Comparison of ENCODE assay signal across 25 cellular contexts in the genomic region with DNA sequence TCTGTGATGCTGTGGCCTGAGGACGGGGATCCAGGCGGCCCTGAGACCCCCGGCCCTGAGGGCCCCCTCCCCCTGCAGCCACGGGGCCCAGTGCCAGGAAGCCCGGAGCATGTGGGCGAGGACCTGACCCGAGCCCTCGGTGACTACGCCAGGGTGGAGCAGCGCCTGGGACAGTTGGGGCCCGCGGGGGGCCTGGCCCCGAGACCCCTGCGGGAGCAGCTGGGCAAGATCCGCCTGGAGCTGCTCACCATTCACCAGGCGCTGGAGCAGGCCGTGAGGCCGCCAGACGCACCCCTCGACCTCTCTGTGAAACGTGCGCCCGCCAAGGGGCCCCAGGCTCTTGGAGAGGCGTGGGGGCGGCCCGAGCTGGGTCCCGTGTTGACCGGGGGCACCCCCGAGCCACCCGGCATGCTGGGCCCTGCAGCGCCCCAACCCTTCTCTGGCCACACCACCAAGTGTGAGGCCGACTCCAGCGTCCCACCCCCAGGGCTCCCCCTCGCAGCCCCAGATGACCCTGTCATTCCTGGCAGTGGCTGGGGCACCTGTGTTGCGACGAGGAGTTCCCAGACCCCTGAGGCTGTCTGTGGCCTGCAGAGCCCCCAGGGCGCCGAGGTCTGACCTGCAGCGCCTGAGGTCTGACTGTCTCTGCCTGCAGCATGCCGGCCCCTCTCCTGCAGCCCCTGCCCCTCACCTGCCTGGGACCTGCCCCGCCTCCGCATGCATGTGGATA. TPM values are rescaled to one million over a fixed set of nuclear protein-coding genes. Genes with fewer than 3 reads are reported as not detected.
A peak's percentile ranks its signal among the peaks of the same experiment; 100 is the strongest.
DNase-seq lines count a peak whose midpoint lies in the region; ATAC-seq, FAIRE-seq and TF ChIP-seq lines count a peak whose summit lies in the region.
"Had no signal": no experiment of that assay in that cellular context is flagged by ENCODE, and none has a peak within 500 bp of the region (broad histone marks: within the 10 kb centered on the region; RNA-seq: fewer than 3 reads in every experiment).

No MANE protein-coding gene starts in this region.

- H3K27ac ChIP-seq in BLaER1 treated with 17β-estradiol and CSF1 and Interleukin-3, amounts not matched to agents 10 nM and 100 nM: no peak overlapping the region
- H3K27ac ChIP-seq in K562 (ENCODE audit: extremely low read depth, low read depth, low read length): no peak overlapping the region; the same call in 2 of the 3 replicates
- H3K27ac ChIP-seq in ovary: peak overlapping the region; percentile 19 to 80
- H3K27ac ChIP-seq: GM23248, Peyer's patch, SJSA1 had no signal

- no peak for TF ChIP-seq RAD21 in K562 (CRISPR knock-in tag; conservative IDR thresholded peaks at IDR 0.05 in 1 of 2, IDR thresholded peaks at IDR 0.05 in 1 of 2)

- CTCF ChIA-PET in K562 (lab: Yijun Ruan, JAX; ENCODE audit: low intra/inter-chr PET ratio): no interaction called here

- H2AFZ ChIP-seq in K562 (ENCODE audit: low read depth, low read length): peak overlapping the region; percentile 81; the same call in 1 of the 2 replicates
- H2AFZ ChIP-seq: GM23248 had no signal

- TF ChIP-seq CTCF in K562 (IDR thresholded peaks at IDR 0.05 in 2 of 3, conservative IDR thresholded peaks at IDR 0.05 in 1 of 3; ENCODE audit: insufficient read depth in 2 of 3, low read depth in 1 of 3, low read length in 3 of 3) (no peak), ovary (IDR thresholded peaks at IDR 0.05) (no peak)

- peaks cover 23% of the 10 kb centered on the region for H3K79me2 ChIP-seq in K562 (ENCODE audit: control insufficient read depth, insufficient read depth, low read length)

- H4K20me1 ChIP-seq in BLaER1 treated with 17β-estradiol and CSF1 and Interleukin-3, amounts not matched to agents 10 nM and 100 nM: peaks cover 0 to 32% (median 6%) of the 10 kb centered on the region in 11 experiments; a peak in 15 of 22 replicates
- H4K20me1 ChIP-seq in K562 (replicated peaks; ENCODE audit: control insufficient read depth, insufficient read depth, low read length): no peaks in the 10 kb centered on the region

- H3K4me3 ChIP-seq in BLaER1 treated with 17β-estradiol and CSF1 and Interleukin-3, amounts not matched to agents 10 nM and 100 nM: no peak overlapping the region
- no peak overlapping the region for H3K4me3 ChIP-seq in NT2/D1 (ENCODE audit: insufficient read length, low read depth)
- H3K4me3 ChIP-seq in K562: no peak overlapping the region
- H3K4me3 ChIP-seq in ovary: no peak overlapping the region
- H3K4me3 ChIP-seq: GM23248, Peyer's patch, SJSA1 had no signal

- intact Hi-C loops in K562 (cut with micrococcal nuclease) (loop anchor here (5.0 kb wide), 1 partner anchor 38 kb away; a partner anchor contains a TSS), ovary (cut with DNase I) (loop anchor here in 1 of 4 donors (5.0 kb wide), 1 partner anchor 102 kb away; a partner anchor contains a TSS)

- FAIRE-seq in K562 (lab: Jason Lieb, UNC): no peak
- FAIRE-seq: G401.6, GM12892 had no signal

- no peaks in the 10 kb centered on the region for H3K9me1 ChIP-seq in K562 (ENCODE audit: control insufficient read depth, insufficient read depth, low read length)

- DNase-seq in NT2/D1 (ENCODE audit: low read depth, low spot score) (no peak), K562 (ENCODE audit: extremely low read depth in 1 of 4, low spot score in 3 of 4) (no peak), ovary (no peak), amygdala (lab: John Stamatoyannopoulos, UW) (no peak), GM19238 (ENCODE audit: insufficient read length, low spot score) (no peak)
- DNase-seq in stimulated activated naive CD8-positive, alpha-beta T cell treated with anti-CD3 and anti-CD28 coated beads, Interleukin-15, Interleukin-2, amounts not matched to agents 100 U/mL and 50 U/mL, for 24 hours: no peak
- DNase-seq: CD4-positive, alpha-beta memory T cell; GM23248; HCEC 1CT; KBM-7; NCI-H1092; NCI-H1436; NCI-H187 treated with DMSO at 0.1 percent for 48 hours; NCI-H226; NCI-H524; NCI-H774; NK-92 treated with Interleukin-12 subunit alpha and Interleukin-12 subunit beta, amount 100 ng/mL, for 24 hours; Peyer's patch had no signal

- TF ChIP-seq EP300 in K562 (IDR thresholded peaks at IDR 0.05; ENCODE audit: low read length): no peak
- TF ChIP-seq EP300 in ovary (IDR thresholded peaks at IDR 0.05): no peak

- H3K4me1 ChIP-seq in BLaER1 treated with 17β-estradiol and CSF1 and Interleukin-3, amounts not matched to agents 10 nM and 100 nM: peaks cover 45 to 75% (median 56%) of the 10 kb centered on the region in 10 experiments
- H3K4me1 ChIP-seq in NT2/D1 (ENCODE audit: insufficient read depth, insufficient read length) (peaks cover 34% of the 10 kb centered on the region), K562 (replicated peaks in 1 of 2; ENCODE audit: control insufficient read depth in 2 of 2, insufficient read depth in 2 of 2, low read length in 2 of 2) (peaks cover 40 to 94% of the 10 kb centered on the region in 2 experiments), ovary (ENCODE audit: insufficient read depth) (peaks cover 37% of the 10 kb centered on the region)

- no peaks in the 10 kb centered on the region for H3K9me3 ChIP-seq in BLaER1 treated with 17β-estradiol and CSF1 and Interleukin-3, amounts not matched to agents 10 nM and 100 nM (replicated peaks in 1 of 11)
- H3K9me3 ChIP-seq in NT2/D1 (ENCODE audit: insufficient read depth, low read length): no peaks in the 10 kb centered on the region
- H3K9me3 ChIP-seq in K562 (replicated peaks; ENCODE audit: control insufficient read depth, insufficient read depth, low read depth, low read length): no peaks in the 10 kb centered on the region
- no peaks in the 10 kb centered on the region for H3K9me3 ChIP-seq in ovary
- H3K9me3 ChIP-seq: Peyer's patch had no signal

- peak overlapping the region in 4 of 11 experiments; percentile 86 to 94 (median 92); a peak in 3 of 22 replicates for H3K9ac ChIP-seq in BLaER1 treated with 17β-estradiol and CSF1 and Interleukin-3, amounts not matched to agents 10 nM and 100 nM
- peak overlapping the region; percentile 50 for H3K9ac ChIP-seq in NT2/D1 (ENCODE audit: insufficient read length, low read depth)
- peak overlapping the region; percentile 20 to 88; a peak in 3 of 4 replicates for H3K9ac ChIP-seq in K562 (ENCODE audit: insufficient read depth in 1 of 2, low read depth in 2 of 2, low read length in 2 of 2)
- H3K9ac ChIP-seq: GM23248 had no signal

- WGBS in K562 (ENCODE audit: insufficient coverage, low coverage, missing lambda C conversion rate): 78% methylated on average over 25 of the region's 42 CpGs
- 69 to 87% (median 70%) methylated on average over 38 to 42 of the region's 42 CpGs for WGBS in ovary, 3 donors

- no TSS peak for BruUV-seq in K562 (replicated peaks; lab: Mats Ljungman, UMichigan)

- POLR2A ChIA-PET in K562 (lab: Yijun Ruan, JAX): no interaction called here

- H3K27me3 ChIP-seq in BLaER1 treated with 17β-estradiol and CSF1 and Interleukin-3, amounts not matched to agents 10 nM and 100 nM: peaks cover 32 to 44% (median 39%) of the 10 kb centered on the region in 11 experiments
- H3K27me3 ChIP-seq in NT2/D1 (ENCODE audit: insufficient read depth, insufficient read length) (peaks cover 24% of the 10 kb centered on the region), K562 (ENCODE audit: control insufficient read depth in 2 of 2, insufficient read depth in 2 of 2, low read length in 2 of 2) (peaks cover 3 to 17% of the 10 kb centered on the region in 2 experiments; a peak in 4 of 5 replicates), ovary (peaks cover 3% of the 10 kb centered on the region)

- H3K4me2 ChIP-seq in BLaER1 treated with 17β-estradiol and CSF1 and Interleukin-3, amounts not matched to agents 10 nM and 100 nM: peak overlapping the region in 10 of 11 experiments; percentile 91 to 99 (median 98); a peak in 19 of 22 replicates
- no peak overlapping the region for H3K4me2 ChIP-seq in K562 (ENCODE audit: insufficient read depth, low read length)

- no peak for ATAC-seq in K562
- no peak for ATAC-seq in stimulated activated naive CD8-positive, alpha-beta T cell treated with anti-CD3 and anti-CD28 coated beads, Interleukin-15, Interleukin-2, amounts not matched to agents 100 U/mL and 50 U/mL, for 24 hours
- no peak for ATAC-seq in HG03378 (IDR thresholded peaks at IDR 0.05; ENCODE audit: unreplicated experiment)

- no peaks in the 10 kb centered on the region for H3K36me3 ChIP-seq in BLaER1 treated with 17β-estradiol and CSF1 and Interleukin-3, amounts not matched to agents 10 nM and 100 nM
- H3K36me3 ChIP-seq in NT2/D1 (ENCODE audit: insufficient read depth, insufficient read length, low read length): no peaks in the 10 kb centered on the region
- no peaks in the 10 kb centered on the region for H3K36me3 ChIP-seq in K562 (ENCODE audit: control insufficient read depth, insufficient read depth, low read length)
- no peaks in the 10 kb centered on the region for H3K36me3 ChIP-seq in ovary
- H3K36me3 ChIP-seq: Peyer's patch had no signal

- in situ Hi-C loops in K562 (cut with MboI): no loop called here

- TF ChIP-seq POLR2A in K562 (conservative IDR thresholded peaks at IDR 0.05) (no peak), ovary (IDR thresholded peaks at IDR 0.05) (no peak)

RNA-seq across cellular contexts. Expression of a gene that starts 1.9 kb away (rescaled TPM):
- total RNA-seq in K562 (2011; cell fraction: chromatin; rRNA removed; ENCODE audit: low replicate concordance): 3.1 and 8.5 TPM in 2 replicates
- 8.4 and 8.8 TPM in 2 replicates for total RNA-seq in K562 (2011; cell fraction: nucleolus; rRNA removed)
- total RNA-seq in K562 (2011; cell fraction: nucleoplasm; rRNA removed): 5.0 TPM in 2 replicates
- total RNA-seq in K562 (2014; rRNA removed) (2.6 and 3.1 TPM in 2 replicates), K562 (2014; rRNA removed; fragmentation: Illumina TruSeq; extraction: Trizol) (0.47 and 0.48 TPM in 2 replicates), K562 (2015; rRNA removed; fragmentation: Illumina TruSeq; extraction: Trizol) (1.2 and 1.3 TPM in 2 replicates), K562 (2021) (2.0 and 3.0 TPM in 2 replicates), ovary (10 to 100 TPM in 1 of 7 donors, 1 to 10 TPM in 6; 3.2 to 15.4 (median 5.0) TPM)
- polyA plus RNA-seq in K562 (2011; rRNA removed) (1.3 and 1.7 TPM in 2 replicates), K562 (2014; fragmentation: Illumina TruSeq; extraction: Trizol) (0.24 and 1.1 TPM in 2 replicates), K562 (2014; fragmentation: Nextera tagmentation; extraction: Ambion mirVana) (not detected), K562 (2014; rRNA removed) (3.2 and 3.7 TPM in 2 replicates), ovary (1 to 10 TPM in 1 of 2 donors, under 1 TPM in 1; 0.53 to 5.9 TPM)
- polyA plus RNA-seq in K562 (2011; cell fraction: cytosol; rRNA removed): 2.0 and 4.5 TPM in 2 replicates
- 6.2 and 8.3 TPM in 2 replicates for polyA plus RNA-seq in K562 (2011; cell fraction: nucleus; rRNA removed)
- polyA plus RNA-seq in K562 (2012): 1.7 and 7.2 TPM in 2 replicates
- 0.39 and 0.51 TPM in 2 replicates for polyA minus RNA-seq in K562 (2011; rRNA and poly(A)+ RNA removed)
- 1.3 TPM in 1 of 2 replicates, not detected in the other for polyA minus RNA-seq in K562 (2011; cell fraction: cytosol; rRNA and poly(A)+ RNA removed)
- polyA minus RNA-seq in K562 (2011; cell fraction: nucleus; rRNA and poly(A)+ RNA removed): 6.5 and 8.1 TPM in 2 replicates

RNA-seq across cellular contexts. Expression of a gene that starts 4.7 kb away (rescaled TPM):
- total RNA-seq in K562 (2011; cell fraction: chromatin; rRNA removed; ENCODE audit: low replicate concordance): 0.18 and 0.79 TPM in 2 replicates
- total RNA-seq in K562 (2011; cell fraction: nucleolus; rRNA removed): 0.66 and 1.3 TPM in 2 replicates
- total RNA-seq in K562 (2011; cell fraction: nucleoplasm; rRNA removed): 0.29 and 0.53 TPM in 2 replicates
- total RNA-seq in K562 (2014; rRNA removed) (0.41 and 0.45 TPM in 2 replicates), K562 (2014; rRNA removed; fragmentation: Illumina TruSeq; extraction: Trizol) (not detected in 2 replicates), K562 (2015; rRNA removed; fragmentation: Illumina TruSeq; extraction: Trizol) (0.08 TPM in 1 of 2 replicates, not detected in the other), K562 (2021) (0.18 and 0.42 TPM in 2 replicates), ovary (not detected)
- polyA plus RNA-seq in K562 (2011; rRNA removed) (0.09 and 0.17 TPM in 2 replicates), K562 (2014; fragmentation: Illumina TruSeq; extraction: Trizol) (0.07 TPM in 1 of 2 replicates, not detected in the other), K562 (2014; fragmentation: Nextera tagmentation; extraction: Ambion mirVana) (not detected), K562 (2014; rRNA removed) (0.15 and 0.24 TPM in 2 replicates), ovary (not detected)
- polyA plus RNA-seq in K562 (2011; cell fraction: cytosol; rRNA removed): 0.07 and 1.2 TPM in 2 replicates
- polyA plus RNA-seq in K562 (2011; cell fraction: nucleus; rRNA removed): 0.20 and 2.2 TPM in 2 replicates
- polyA plus RNA-seq in K562 (2012): 0.09 and 0.14 TPM in 2 replicates
- polyA minus RNA-seq in K562 (2011; rRNA and poly(A)+ RNA removed): not detected in 2 replicates
- not detected in 2 replicates for polyA minus RNA-seq in K562 (2011; cell fraction: cytosol; rRNA and poly(A)+ RNA removed)
- 0.27 TPM in 1 of 2 replicates, not detected in the other for polyA minus RNA-seq in K562 (2011; cell fraction: nucleus; rRNA and poly(A)+ RNA removed)
- total RNA-seq: A673; CD4-positive, alpha-beta memory T cell; GM23248; Peyer's patch; SJSA1 had no signal
- polyA plus RNA-seq: BJ; CD4-positive, alpha-beta memory T cell; GM23248 had no signal

RNA-seq across cellular contexts. Expression of a gene that starts 4.9 kb away (rescaled TPM):
- total RNA-seq in K562 (2011; cell fraction: chromatin; rRNA removed; ENCODE audit: low replicate concordance): 51.8 and 208 TPM in 2 replicates
- total RNA-seq in K562 (2011; cell fraction: nucleolus; rRNA removed): 193 and 220 TPM in 2 replicates
- total RNA-seq in K562 (2011; cell fraction: nucleoplasm; rRNA removed): 84.0 and 92.9 TPM in 2 replicates
- total RNA-seq in K562 (2014; rRNA removed): 30.7 and 36.1 TPM in 2 replicates
- 2.3 and 3.4 TPM in 2 replicates for total RNA-seq in K562 (2014; rRNA removed; fragmentation: Illumina TruSeq; extraction: Trizol)
- total RNA-seq in K562 (2015; rRNA removed; fragmentation: Illumina TruSeq; extraction: Trizol): 14.1 and 14.3 TPM in 2 replicates
- 43.7 and 49.6 TPM in 2 replicates for total RNA-seq in K562 (2021)
- polyA plus RNA-seq in K562 (2011; rRNA removed): 11.2 and 19.4 TPM in 2 replicates
- 15.7 and 51.3 TPM in 2 replicates for polyA plus RNA-seq in K562 (2011; cell fraction: cytosol; rRNA removed)
- polyA plus RNA-seq in K562 (2011; cell fraction: nucleus; rRNA removed): 84.7 and 175 TPM in 2 replicates
- 22.2 and 33.3 TPM in 2 replicates for polyA plus RNA-seq in K562 (2012)
- polyA plus RNA-seq in K562 (2014; fragmentation: Illumina TruSeq; extraction: Trizol): 11.7 and 21.9 TPM in 2 replicates
- 1 to 10 TPM in 1 of 2 experiments, under 1 TPM in 1; 0.20 to 2.5 TPM for polyA plus RNA-seq in K562 (2014; fragmentation: Nextera tagmentation; extraction: Ambion mirVana)
- polyA plus RNA-seq in K562 (2014; rRNA removed): 42.1 and 42.3 TPM in 2 replicates
- polyA minus RNA-seq in K562 (2011; rRNA and poly(A)+ RNA removed): 9.6 and 17.9 TPM in 2 replicates
- polyA minus RNA-seq in K562 (2011; cell fraction: cytosol; rRNA and poly(A)+ RNA removed): 11.2 and 15.5 TPM in 2 replicates
- 33.2 and 44.4 TPM in 2 replicates for polyA minus RNA-seq in K562 (2011; cell fraction: nucleus; rRNA and poly(A)+ RNA removed)
- total RNA-seq in ovary: 10 to 100 TPM; 24.1 to 47.7 (median 39.8) TPM
- 10 to 100 TPM in 1 of 2 donors, 1 to 10 TPM in 1; 4.3 to 36.3 TPM for polyA plus RNA-seq in ovary

RNA-seq across cellular contexts. Expression of a gene that starts 25.0 kb away (rescaled TPM):
- total RNA-seq in K562 (2011; cell fraction: chromatin; rRNA removed; ENCODE audit: low replicate concordance): 10.6 and 36.6 TPM in 2 replicates
- 24.2 and 24.8 TPM in 2 replicates for total RNA-seq in K562 (2011; cell fraction: nucleolus; rRNA removed)
- 15.5 and 15.6 TPM in 2 replicates for total RNA-seq in K562 (2011; cell fraction: nucleoplasm; rRNA removed)
- 22.3 and 26.0 TPM in 2 replicates for total RNA-seq in K562 (2014; rRNA removed)
- total RNA-seq in K562 (2014; rRNA removed; fragmentation: Illumina TruSeq; extraction: Trizol): 1.9 and 2.5 TPM in 2 replicates
- 10.1 and 11.4 TPM in 2 replicates for total RNA-seq in K562 (2015; rRNA removed; fragmentation: Illumina TruSeq; extraction: Trizol)
- total RNA-seq in K562 (2021): 23.4 and 25.3 TPM in 2 replicates
- 8.7 and 10.9 TPM in 2 replicates for polyA plus RNA-seq in K562 (2011; rRNA removed)
- polyA plus RNA-seq in K562 (2011; cell fraction: cytosol; rRNA removed): 15.6 and 35.2 TPM in 2 replicates
- polyA plus RNA-seq in K562 (2011; cell fraction: nucleus; rRNA removed): 22.1 and 35.1 TPM in 2 replicates
- polyA plus RNA-seq in K562 (2012): 15.7 and 28.1 TPM in 2 replicates
- 5.6 and 13.3 TPM in 2 replicates for polyA plus RNA-seq in K562 (2014; fragmentation: Illumina TruSeq; extraction: Trizol)
- polyA plus RNA-seq in K562 (2014; fragmentation: Nextera tagmentation; extraction: Ambion mirVana): under 1 TPM; 0.17 to 0.50 TPM
- polyA plus RNA-seq in K562 (2014; rRNA removed): 20.9 and 22.3 TPM in 2 replicates
- 2.9 and 5.0 TPM in 2 replicates for polyA minus RNA-seq in K562 (2011; rRNA and poly(A)+ RNA removed)
- polyA minus RNA-seq in K562 (2011; cell fraction: cytosol; rRNA and poly(A)+ RNA removed): 10.3 and 15.5 TPM in 2 replicates
- polyA minus RNA-seq in K562 (2011; cell fraction: nucleus; rRNA and poly(A)+ RNA removed): 4.8 and 5.1 TPM in 2 replicates
- total RNA-seq in ovary: 10 to 100 TPM; 11.7 to 24.1 (median 21.4) TPM
- polyA plus RNA-seq in ovary: 10 to 100 TPM in 1 of 2 donors, 1 to 10 TPM in 1; 1.9 to 21.0 TPM

RNA-seq across cellular contexts. Expression of a gene that starts 37.3 kb away (rescaled TPM):
- total RNA-seq in K562 (2011; cell fraction: chromatin; rRNA removed; ENCODE audit: low replicate concordance): 95.0 and 335 TPM in 2 replicates
- total RNA-seq in K562 (2011; cell fraction: nucleolus; rRNA removed): 221 and 227 TPM in 2 replicates
- total RNA-seq in K562 (2011; cell fraction: nucleoplasm; rRNA removed): 99.2 and 108 TPM in 2 replicates
- total RNA-seq in K562 (2014; rRNA removed) (63.2 and 81.8 TPM in 2 replicates), K562 (2014; rRNA removed; fragmentation: Illumina TruSeq; extraction: Trizol) (4.2 and 4.3 TPM in 2 replicates), K562 (2015; rRNA removed; fragmentation: Illumina TruSeq; extraction: Trizol) (26.1 and 28.1 TPM in 2 replicates), K562 (2021) (105 and 111 TPM in 2 replicates), ovary (10 to 100 TPM; 16.9 to 38.9 (median 30.5) TPM)
- polyA plus RNA-seq in K562 (2011; rRNA removed) (14.2 and 20.5 TPM in 2 replicates), K562 (2014; fragmentation: Illumina TruSeq; extraction: Trizol) (4.9 and 23.2 TPM in 2 replicates), K562 (2014; fragmentation: Nextera tagmentation; extraction: Ambion mirVana) (under 1 TPM; 0.62 to 0.77 TPM), K562 (2014; rRNA removed) (50.2 and 52.3 TPM in 2 replicates), ovary (10 to 100 TPM in 1 of 2 donors, 1 to 10 TPM in 1; 1.6 to 19.4 TPM)
- 20.0 and 89.6 TPM in 2 replicates for polyA plus RNA-seq in K562 (2011; cell fraction: cytosol; rRNA removed)
- 120 and 194 TPM in 2 replicates for polyA plus RNA-seq in K562 (2011; cell fraction: nucleus; rRNA removed)
- 43.4 and 45.5 TPM in 2 replicates for polyA plus RNA-seq in K562 (2012)
- 5.4 and 12.8 TPM in 2 replicates for polyA minus RNA-seq in K562 (2011; rRNA and poly(A)+ RNA removed)
- polyA minus RNA-seq in K562 (2011; cell fraction: cytosol; rRNA and poly(A)+ RNA removed): 69.7 and 71.5 TPM in 2 replicates
- 29.7 and 35.1 TPM in 2 replicates for polyA minus RNA-seq in K562 (2011; cell fraction: nucleus; rRNA and poly(A)+ RNA removed)

Comparison
In these comparisons a context has a peak if more than half of its experiments do, and no peak if none do; other contexts are left out.
1. H3K27ac ChIP-seq: peak in ovary (2 of 2); none in BLaER1 treated with 17β-estradiol and CSF1 and Interleukin-3, amounts not matched to agents 10 nM and 100 nM (0 of 11) and K562 (single experiment).